12 cellular contexts compared by ENCODE assay signal in the genomic region with DNA sequence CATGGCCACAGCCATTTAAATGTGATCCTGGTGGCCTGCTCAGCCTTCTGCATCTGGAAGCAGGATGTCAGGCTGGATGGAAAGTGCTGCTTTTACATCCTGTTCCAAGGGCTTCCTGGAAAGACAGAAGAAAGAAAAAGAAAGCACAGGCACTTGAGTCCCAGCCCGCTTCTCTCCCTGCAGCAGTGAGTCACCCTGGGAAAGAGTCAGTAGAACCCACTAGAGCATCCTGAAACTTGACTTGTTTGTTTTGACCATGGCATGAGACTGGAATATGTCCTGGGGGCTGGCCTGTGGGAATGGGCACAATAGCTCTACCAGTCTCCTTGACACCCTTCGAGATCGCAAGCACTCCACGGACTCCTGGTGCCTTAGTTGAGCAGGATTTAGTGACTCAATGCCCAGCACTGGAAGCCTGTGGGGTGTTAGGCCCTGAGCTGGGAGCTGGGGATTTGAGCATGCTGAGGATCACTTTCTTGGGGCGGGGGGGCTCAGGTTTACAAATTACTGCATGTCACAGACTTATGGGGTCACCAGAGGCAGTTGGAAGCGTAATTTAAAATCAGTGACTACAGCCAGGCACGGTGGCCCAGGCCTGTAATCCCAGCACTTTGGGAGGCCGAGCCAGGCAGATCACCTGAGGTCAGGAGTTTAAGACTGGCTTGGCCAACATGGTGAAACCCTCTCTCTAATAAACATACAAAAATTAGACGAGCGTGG. TPM values are rescaled to one million over a fixed set of nuclear protein-coding genes. Genes with fewer than 3 reads are reported as not detected.
DNase-seq lines count a peak whose midpoint lies in the region; ATAC-seq, FAIRE-seq and TF ChIP-seq lines count a peak whose summit lies in the region.
"Had no signal": no experiment of that assay in that cellular context is flagged by ENCODE, and none has a peak within 500 bp of the region (broad histone marks: within the 10 kb centered on the region; RNA-seq: fewer than 3 reads in every experiment).

No MANE protein-coding gene starts in this region.

- POLR2A ChIA-PET in WTC11 (lab: Charles Lee), result no interaction called here

- no CpG with 5 or more reads among the region's 10 CpGs for WGBS in trophoblast cell (ENCODE audit: extremely low coverage, insufficient coverage, insufficient read length)

- H2AK5ac ChIP-seq in trophoblast cell (ENCODE audit: low read length), result no peak overlapping the region

- TF ChIP-seq CTCF in WTC11 (IDR thresholded peaks at IDR 0.05) (no peak), fibroblast of villous mesenchyme (IDR thresholded peaks at IDR 0.05; ENCODE audit: insufficient read depth, low read depth, low read length) (no peak), dorsolateral prefrontal cortex (IDR thresholded peaks at IDR 0.05 in 54 of 56, conservative IDR thresholded peaks at IDR 0.05 in 2 of 56; ENCODE audit: low read depth in 1 of 56, partially characterized antibody in 56 of 56) (no peak)

- ATAC-seq in WTC11 (no peak), GM21390 (IDR thresholded peaks at IDR 0.05; ENCODE audit: unreplicated experiment) (no peak)
- ATAC-seq: CD8-positive, alpha-beta T cell had no signal

- peak overlapping the region; percentile 24 for H4K8ac ChIP-seq in trophoblast cell (ENCODE audit: low read depth, low read length)

- H3K4ac ChIP-seq in trophoblast cell (ENCODE audit: low read depth, low read length), result no peak overlapping the region

- H3K18ac ChIP-seq in trophoblast cell (ENCODE audit: low read length), result no peak overlapping the region

- H3K4me3 ChIP-seq in fibroblast of villous mesenchyme (ENCODE audit: low read depth, low read length) (no peak overlapping the region), trophoblast cell (ENCODE audit: low read depth, low read length) (no peak overlapping the region), dorsolateral prefrontal cortex (peak overlapping the region in 1 of 59 donors; percentile 41)
- H3K4me3 ChIP-seq: Peyer's patch had no signal

- H2BK12ac ChIP-seq in trophoblast cell (ENCODE audit: low read length), result no peak overlapping the region

- H3K27me3 Mint-ChIP-seq in WTC11 (ENCODE audit: low read depth), result no peaks in the 10 kb centered on the region

- H3K4me1 Mint-ChIP-seq in WTC11, result peaks cover 21% of the 10 kb centered on the region

- no peak for FAIRE-seq in GM19239 (lab: Jason Lieb, UNC)
- FAIRE-seq: islet of Langerhans had no signal

- H3K36me3 ChIP-seq in trophoblast cell (ENCODE audit: control insufficient read depth in 1 of 2, insufficient read depth in 2 of 2, low read length in 2 of 2), result no peaks in the 10 kb centered on the region
- H3K36me3 ChIP-seq: Peyer's patch had no signal

- H3K79me1 ChIP-seq in trophoblast cell (ENCODE audit: low read length), result no peaks in the 10 kb centered on the region

- CTCF ChIA-PET in WTC11 (lab: Charles Lee), result no interaction called here

- H2AFZ ChIP-seq in trophoblast cell (ENCODE audit: insufficient read depth, low read length, poor library complexity), result no peak overlapping the region

- H3K27ac ChIP-seq in trophoblast cell (ENCODE audit: low read depth, low read length) (no peak overlapping the region), dorsolateral prefrontal cortex (peak overlapping the region in 29 of 59 donors; percentile 3 to 79 (median 60))

- H3K14ac ChIP-seq in trophoblast cell (ENCODE audit: low read length), result no peak overlapping the region

- no peak overlapping the region for H3K4me2 ChIP-seq in trophoblast cell (ENCODE audit: low read length)

- no peaks in the 10 kb centered on the region for H3K27me3 ChIP-seq in trophoblast cell (ENCODE audit: insufficient read depth, low read length)
- H3K27me3 ChIP-seq in dorsolateral prefrontal cortex, result no peaks in the 10 kb centered on the region
- H3K27me3 ChIP-seq: Peyer's patch had no signal

- H3K36me3 Mint-ChIP-seq in WTC11, result no peaks in the 10 kb centered on the region
- H3K36me3 Mint-ChIP-seq: CD8-positive, alpha-beta T cell had no signal

- peak overlapping the region; percentile 44 for H3K27ac Mint-ChIP-seq in WTC11
- H3K27ac Mint-ChIP-seq: CD8-positive, alpha-beta T cell had no signal

- H4K91ac ChIP-seq in trophoblast cell (ENCODE audit: low read depth, low read length), result no peak overlapping the region

- no peaks in the 10 kb centered on the region for H3K9me3 Mint-ChIP-seq in WTC11
- H3K9me3 Mint-ChIP-seq: CD8-positive, alpha-beta T cell had no signal

- intact Hi-C loops in dorsolateral prefrontal cortex (cut with DNase I), result no loop called here

- no peak overlapping the region for H3K9ac ChIP-seq in trophoblast cell (ENCODE audit: low read length)

- H3K23ac ChIP-seq in trophoblast cell (ENCODE audit: low read length), result no peak overlapping the region

- H3K9me3 ChIP-seq in trophoblast cell (ENCODE audit: insufficient read depth, low read depth, low read length), result no peaks in the 10 kb centered on the region
- H3K9me3 ChIP-seq: Peyer's patch had no signal

- H4K12ac ChIP-seq in trophoblast cell (ENCODE audit: low read depth, low read length), result no peak overlapping the region

- H3K4me1 ChIP-seq in trophoblast cell (ENCODE audit: control insufficient read depth in 1 of 2, insufficient read depth in 2 of 2, low read length in 2 of 2), result peaks cover 6 to 7% of the 10 kb centered on the region in 2 experiments

- no peak overlapping the region for H3K4me3 Mint-ChIP-seq in WTC11
- H3K4me3 Mint-ChIP-seq: CD8-positive, alpha-beta T cell had no signal

- no peak overlapping the region for H2BK5ac ChIP-seq in trophoblast cell (ENCODE audit: low read depth, low read length, poor library complexity)

- no peak overlapping the region for H2BK120ac ChIP-seq in trophoblast cell (ENCODE audit: insufficient read depth, low read length, poor library complexity)

- peak; percentile 56 for DNase-seq in GM03348 (ENCODE audit: low spot score)
- DNase-seq in WTC11 (ENCODE audit: low spot score), result no peak
- peak; percentile 59 for DNase-seq in fibroblast of villous mesenchyme (ENCODE audit: low read depth)
- no peak for DNase-seq in trophoblast cell
- DNase-seq in NCI-H2227 (lab: John Stamatoyannopoulos, UW; ENCODE audit: unreplicated experiment), result no peak
- no peak for DNase-seq in dorsolateral prefrontal cortex
- no peak for DNase-seq in GM19239 (ENCODE audit: insufficient read length, low spot score)
- DNase-seq: activated CD4-positive, CD25-positive, alpha-beta regulatory T cell; CD8-positive, alpha-beta T cell; Peyer's patch had no signal

- H3K79me2 ChIP-seq in trophoblast cell (ENCODE audit: control insufficient read depth, insufficient read depth, low read length, poor library complexity), result no peaks in the 10 kb centered on the region

TF ChIP-seq in WTC11, 78 proteins besides CTCF, POLR2A, EP300 and RAD21:
- TF ChIP-seq, protein P1, sequence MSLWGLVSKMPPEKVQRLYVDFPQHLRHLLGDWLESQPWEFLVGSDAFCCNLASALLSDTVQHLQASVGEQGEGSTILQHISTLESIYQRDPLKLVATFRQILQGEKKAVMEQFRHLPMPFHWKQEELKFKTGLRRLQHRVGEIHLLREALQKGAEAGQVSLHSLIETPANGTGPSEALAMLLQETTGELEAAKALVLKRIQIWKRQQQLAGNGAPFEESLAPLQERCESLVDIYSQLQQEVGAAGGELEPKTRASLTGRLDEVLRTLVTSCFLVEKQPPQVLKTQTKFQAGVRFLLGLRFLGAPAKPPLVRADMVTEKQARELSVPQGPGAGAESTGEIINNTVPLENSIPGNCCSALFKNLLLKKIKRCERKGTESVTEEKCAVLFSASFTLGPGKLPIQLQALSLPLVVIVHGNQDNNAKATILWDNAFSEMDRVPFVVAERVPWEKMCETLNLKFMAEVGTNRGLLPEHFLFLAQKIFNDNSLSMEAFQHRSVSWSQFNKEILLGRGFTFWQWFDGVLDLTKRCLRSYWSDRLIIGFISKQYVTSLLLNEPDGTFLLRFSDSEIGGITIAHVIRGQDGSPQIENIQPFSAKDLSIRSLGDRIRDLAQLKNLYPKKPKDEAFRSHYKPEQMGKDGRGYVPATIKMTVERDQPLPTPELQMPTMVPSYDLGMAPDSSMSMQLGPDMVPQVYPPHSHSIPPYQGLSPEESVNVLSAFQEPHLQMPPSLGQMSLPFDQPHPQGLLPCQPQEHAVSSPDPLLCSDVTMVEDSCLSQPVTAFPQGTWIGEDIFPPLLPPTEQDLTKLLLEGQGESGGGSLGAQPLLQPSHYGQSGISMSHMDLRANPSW (CRISPR knock-in tag; conservative IDR thresholded peaks at IDR 0.05; ENCODE audit: low read depth), result no peak

RNA-seq across cellular contexts. Expression of a gene that starts 22.1 kb away (rescaled TPM):
- total RNA-seq in WTC11 (2021) (48.7 to 51.4 TPM (median 48.8 TPM) in 3 replicates), fibroblast of villous mesenchyme (62.5 and 82.5 TPM in 2 replicates), dorsolateral prefrontal cortex (10 to 100 TPM; 27.3 to 72.4 (median 40.6) TPM)
- 86.8 and 89.6 TPM in 2 replicates for polyA plus RNA-seq in trophoblast cell (2013)

RNA-seq across cellular contexts. Expression of a gene that starts 58.6 kb away (rescaled TPM):
- total RNA-seq in WTC11 (2021) (11.3 to 17.8 TPM (median 13.3 TPM) in 3 replicates), fibroblast of villous mesenchyme (2.2 and 2.6 TPM in 2 replicates), dorsolateral prefrontal cortex (10 to 100 TPM in 66 of 120 experiments, 1 to 10 TPM in 54; 4.3 to 19.6 (median 10.5) TPM)
- 7.3 and 8.2 TPM in 2 replicates for polyA plus RNA-seq in trophoblast cell (2013)

Comparison
In these comparisons a context has a peak if more than half of its experiments do, and no peak if none do; other contexts are left out.
1. DNase-seq: peak in GM03348 (single experiment) and fibroblast of villous mesenchyme (single experiment); none in WTC11 (single experiment), trophoblast cell (0 of 2), NCI-H2227 (single experiment), dorsolateral prefrontal cortex (0 of 10) and GM19239 (single experiment).